Comparison of ENCODE assay signal across 10 cellular contexts in the genomic region with DNA sequence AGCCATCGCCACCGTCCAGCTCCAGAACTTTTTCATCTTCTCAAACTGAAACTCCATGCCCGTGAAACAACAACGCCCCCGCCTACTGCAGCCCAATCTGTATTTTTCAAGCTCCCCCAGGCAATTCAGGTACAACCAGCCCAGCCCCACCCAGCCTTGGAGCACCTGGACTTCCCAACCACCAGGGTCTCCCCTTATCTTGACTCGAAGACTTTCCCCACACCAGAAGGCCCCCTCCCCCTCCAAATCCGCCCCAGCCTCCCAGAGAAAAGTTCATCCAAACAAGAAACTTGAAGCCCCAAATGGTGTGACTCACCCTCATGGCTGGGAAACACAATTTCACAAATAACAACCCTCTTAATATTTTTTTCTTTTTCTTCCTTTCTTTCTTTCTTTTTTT. TPM values are rescaled to one million over a fixed set of nuclear protein-coding genes. Genes with fewer than 3 reads are reported as not detected.
DNase-seq lines count a peak whose midpoint lies in the region; ATAC-seq and TF ChIP-seq lines count a peak whose summit lies in the region.
"Had no signal": no experiment of that assay in that cellular context is flagged by ENCODE, and none has a peak within 500 bp of the region (broad histone marks: within the 10 kb centered on the region; RNA-seq: fewer than 3 reads in every experiment).

No MANE protein-coding gene starts in this region.

- WGBS in tibial nerve, 2 donors, result 25 to 29% methylated on average over 7 of the region's 7 CpGs

- no peak overlapping the region for H3K4me3 Mint-ChIP-seq in T-helper 2 cell treated with Interferon-gamma antibody and Interleukin-4, amounts not matched to agents 5 μg/mL and 100 μg/mL, for 36 hours
- no peak overlapping the region for H3K4me3 Mint-ChIP-seq in central memory CD8-positive, alpha-beta T cell

- H3K4me3 ChIP-seq in mucosa of rectum (ENCODE audit: low read length in 2 of 2), result no peak overlapping the region
- H3K4me3 ChIP-seq in tibial nerve, result peak overlapping the region in 1 of 4 donors; percentile 26

- DNase-seq in T-helper 2 cell treated with Interferon-gamma antibody and Interleukin-4, amounts not matched to agents 5 μg/mL and 100 μg/mL, for 36 hours (ENCODE audit: low spot score), result peak; percentile 13
- no peak for DNase-seq in T-helper 2 cell
- DNase-seq in central memory CD8-positive, alpha-beta T cell (ENCODE audit: low spot score in 2 of 2), result no peak
- DNase-seq in tibial nerve (ENCODE audit: low spot score in 2 of 2), result peak in 1 of 2 donors; percentile 57
- DNase-seq in NCI-H128 (lab: John Stamatoyannopoulos, UW; ENCODE audit: unreplicated experiment), result no peak
- DNase-seq in NCI-H2227 treated with DMSO at 0.1 percent for 48 hours (lab: John Stamatoyannopoulos, UW), result no peak
- DNase-seq: KG1 had no signal

- no peak for TF ChIP-seq CTCF in tibial nerve (IDR thresholded peaks at IDR 0.05)

- TF ChIP-seq EP300 in tibial nerve (IDR thresholded peaks at IDR 0.05), result no peak

- H3K27ac ChIP-seq in mucosa of rectum (ENCODE audit: low read depth in 2 of 2, low read length in 2 of 2), result peak overlapping the region; percentile 16 to 80
- peak overlapping the region; percentile 86 to 98 (median 94) for H3K27ac ChIP-seq in tibial nerve
- H3K27ac ChIP-seq: 22Rv1 had no signal

- peaks cover 5% of the 10 kb centered on the region for H3K27me3 Mint-ChIP-seq in T-helper 2 cell treated with Interferon-gamma antibody and Interleukin-4, amounts not matched to agents 5 μg/mL and 100 μg/mL, for 36 hours (ENCODE audit: low read depth)
- no peaks in the 10 kb centered on the region for H3K27me3 Mint-ChIP-seq in central memory CD8-positive, alpha-beta T cell

- H3K4me1 ChIP-seq in mucosa of rectum (ENCODE audit: control insufficient read depth in 2 of 2, insufficient read depth in 2 of 2, low read length in 2 of 2), result peaks cover 10 to 22% of the 10 kb centered on the region in 2 donors
- H3K4me1 ChIP-seq in tibial nerve, result peaks cover 0 to 100% (median 89%) of the 10 kb centered on the region in 4 donors

- H3K27ac Mint-ChIP-seq in T-helper 2 cell treated with Interferon-gamma antibody and Interleukin-4, amounts not matched to agents 5 μg/mL and 100 μg/mL, for 36 hours, result no peak overlapping the region
- peak overlapping the region; percentile 22 for H3K27ac Mint-ChIP-seq in central memory CD8-positive, alpha-beta T cell (ENCODE audit: low read depth)

- H3K9me3 ChIP-seq in mucosa of rectum (ENCODE audit: control insufficient read depth in 2 of 2, low read length in 2 of 2) (no peaks in the 10 kb centered on the region), tibial nerve (no peaks in the 10 kb centered on the region)

- H3K36me3 ChIP-seq in mucosa of rectum (ENCODE audit: control insufficient read depth in 2 of 2, insufficient read depth in 2 of 2, low read length in 2 of 2), result no peaks in the 10 kb centered on the region
- peaks cover 0 to 35% (median 0%) of the 10 kb centered on the region in 3 donors for H3K36me3 ChIP-seq in tibial nerve

- no peak for TF ChIP-seq POLR2A in tibial nerve (IDR thresholded peaks at IDR 0.05)

- H3K36me3 Mint-ChIP-seq in T-helper 2 cell treated with Interferon-gamma antibody and Interleukin-4, amounts not matched to agents 5 μg/mL and 100 μg/mL, for 36 hours (ENCODE audit: low read depth), result no peaks in the 10 kb centered on the region
- H3K36me3 Mint-ChIP-seq in central memory CD8-positive, alpha-beta T cell (ENCODE audit: insufficient read depth), result no peaks in the 10 kb centered on the region

- H3K27me3 ChIP-seq in mucosa of rectum (ENCODE audit: control insufficient read depth in 2 of 2, insufficient read depth in 2 of 2, low read length in 2 of 2), result no peaks in the 10 kb centered on the region
- no peaks in the 10 kb centered on the region for H3K27me3 ChIP-seq in tibial nerve

- H3K9ac ChIP-seq in mucosa of rectum (ENCODE audit: low read depth in 1 of 2, low read length in 2 of 2), result no peak overlapping the region

- H3K9me3 Mint-ChIP-seq in T-helper 2 cell treated with Interferon-gamma antibody and Interleukin-4, amounts not matched to agents 5 μg/mL and 100 μg/mL, for 36 hours, result no peaks in the 10 kb centered on the region
- no peaks in the 10 kb centered on the region for H3K9me3 Mint-ChIP-seq in central memory CD8-positive, alpha-beta T cell

- ATAC-seq in central memory CD8-positive, alpha-beta T cell (replicated peaks; ENCODE audit: extremely low read depth, poor library complexity, severe bottlenecking), result no peak
- ATAC-seq in HG03108 (IDR thresholded peaks at IDR 0.05; ENCODE audit: unreplicated experiment), result no peak

- peaks cover 2% of the 10 kb centered on the region for H3K4me1 Mint-ChIP-seq in T-helper 2 cell treated with Interferon-gamma antibody and Interleukin-4, amounts not matched to agents 5 μg/mL and 100 μg/mL, for 36 hours (ENCODE audit: low read depth)
- H3K4me1 Mint-ChIP-seq in central memory CD8-positive, alpha-beta T cell, result no peaks in the 10 kb centered on the region

RNA-seq across cellular contexts. Expression of a gene that starts 10.6 kb away (rescaled TPM):
- 100 to 1,000 TPM; 122 to 165 (median 138) TPM for total RNA-seq in tibial nerve
